8 cellular contexts compared by ENCODE assay signal in genomic region chr20:3472105-3472504, GRCh38. TPM values are rescaled to one million over a fixed set of nuclear protein-coding genes. Genes with fewer than 3 reads are reported as not detected.
DNase-seq lines count a peak whose midpoint lies in the region; ATAC-seq, FAIRE-seq and TF ChIP-seq lines count a peak whose summit lies in the region.

No MANE protein-coding gene starts in this region.

- H3K4me1 ChIP-seq in HEK293 (ENCODE audit: control insufficient read depth, insufficient read depth, low read length) (peaks cover 6% of the 10 kb centered on the region; the same call in 1 of the 2 replicates), right cardiac atrium (ENCODE audit: control insufficient read depth, insufficient read depth, low read length) (peaks cover 11% of the 10 kb centered on the region), small intestine (ENCODE audit: control insufficient read depth in 2 of 2, insufficient read depth in 1 of 2, low read depth in 1 of 2, low read length in 1 of 2) (peaks cover 2 to 17% of the 10 kb centered on the region in 2 donors)

- intact Hi-C loops in right cardiac atrium (cut with DNase I) = no loop called here

- WGBS in right cardiac atrium = 57% methylated on average over 3 of the region's 3 CpGs
- WGBS in small intestine, 3 donors = 17 to 58% (median 24%) methylated on average over 3 of the region's 3 CpGs

- no peak for ATAC-seq in right cardiac atrium
- no peak for ATAC-seq in HG03521 (IDR thresholded peaks at IDR 0.05; ENCODE audit: unreplicated experiment)

- DNase-seq in right cardiac atrium (no peak), small intestine (peak; percentile 93), NCI-H2107 (lab: John Stamatoyannopoulos, UW) (no peak), NCI-H2227 (lab: John Stamatoyannopoulos, UW; ENCODE audit: unreplicated experiment) (no peak), NCI-H187 treated with DMSO at 0.1 percent for 48 hours (lab: John Stamatoyannopoulos, UW) (no peak)

- H3K36me3 ChIP-seq in HEK293 (ENCODE audit: control insufficient read depth in 2 of 2, insufficient read depth in 1 of 2, low read length in 2 of 2) = no peaks in the 10 kb centered on the region
- H3K36me3 ChIP-seq in small intestine (ENCODE audit: control insufficient read depth in 2 of 2, insufficient read depth in 2 of 2, low read length in 2 of 2) = no peaks in the 10 kb centered on the region

- H3K27ac ChIP-seq in HEK293 (ENCODE audit: extremely low read depth, low read depth, low read length) (no peak overlapping the region; the same call in 1 of the 2 replicates), right cardiac atrium (ENCODE audit: low read length) (no peak overlapping the region), small intestine (ENCODE audit: low read depth in 1 of 2, low read length in 1 of 2) (peak overlapping the region in 1 of 2 donors; percentile 75)

- H3K9me3 ChIP-seq in HEK293 (ENCODE audit: control insufficient read depth, insufficient read depth, low read depth, low read length) (no peaks in the 10 kb centered on the region), right cardiac atrium (ENCODE audit: control insufficient read depth, low read length) (no peaks in the 10 kb centered on the region), small intestine (ENCODE audit: control insufficient read depth, low read depth) (no peaks in the 10 kb centered on the region)

- no peaks in the 10 kb centered on the region for H3K27me3 ChIP-seq in right cardiac atrium (ENCODE audit: control insufficient read depth, insufficient read depth)
- no peaks in the 10 kb centered on the region for H3K27me3 ChIP-seq in small intestine (ENCODE audit: control insufficient read depth in 2 of 2, insufficient read depth in 2 of 2, low read length in 2 of 2)

- TF ChIP-seq CTCF in HEK293 (tag by site-specific recombination; IDR thresholded peaks at IDR 0.05) (no peak), WI38 (IDR thresholded peaks at IDR 0.05; ENCODE audit: low read depth, low read length) (no peak)

- no peak for FAIRE-seq in small intestine (lab: Jason Lieb, UNC)

- POLR2A ChIA-PET in HEK293 (lab: Yijun Ruan, JAX) = no interaction called here

- peak overlapping the region; percentile 81 for H3K4me3 ChIP-seq in HEK293 (ENCODE audit: low read depth, low read length)
- H3K4me3 ChIP-seq in WI38 (ENCODE audit: low read depth, low read length) = peak overlapping the region; percentile 92
- H3K4me3 ChIP-seq in right cardiac atrium (ENCODE audit: low read length) = peak overlapping the region; percentile 50
- H3K4me3 ChIP-seq in small intestine (ENCODE audit: low read depth in 1 of 2, low read length in 2 of 2) = peak overlapping the region in 1 of 2 donors; percentile 98

- CTCF ChIA-PET in HEK293 (lab: Yijun Ruan, JAX) = interaction anchor here (1.0 kb wide), 2 partner anchors 22 to 64 kb away, joined by 3 read pairs; no protein-coding TSS in a partner anchor

TF ChIP-seq in HEK293, 187 proteins besides CTCF, POLR2A, EP300 and RAD21:
- no peak for TF ChIP-seq ZSCAN23 (tag by site-specific recombination; IDR thresholded peaks at IDR 0.05)
- no peak for TF ChIP-seq ZNF529 (tag by site-specific recombination; IDR thresholded peaks at IDR 0.05; ENCODE audit: insufficient replicate concordance)
- TF ChIP-seq ZNF785 (tag by site-specific recombination; IDR thresholded peaks at IDR 0.05) = no peak
- no peak for TF ChIP-seq ZFP37 (tag by site-specific recombination; IDR thresholded peaks at IDR 0.05)
- TF ChIP-seq ZNF138 (tag by site-specific recombination; IDR thresholded peaks at IDR 0.05; ENCODE audit: borderline replicate concordance) = no peak
- TF ChIP-seq ZNF704 (tag by site-specific recombination; IDR thresholded peaks at IDR 0.05) = no peak
- no peak for TF ChIP-seq BCL11B (tag by site-specific recombination; IDR thresholded peaks at IDR 0.05; ENCODE audit: low read depth)
- no peak for TF ChIP-seq ZNF558 (tag by site-specific recombination; IDR thresholded peaks at IDR 0.05)
- no peak for TF ChIP-seq ZNF248 (tag by site-specific recombination; IDR thresholded peaks at IDR 0.05)
- no peak for TF ChIP-seq ZXDB (tag by site-specific recombination; IDR thresholded peaks at IDR 0.05)
- TF ChIP-seq ZNF629 (tag by site-specific recombination; IDR thresholded peaks at IDR 0.05) = no peak
- TF ChIP-seq SP7 (tag by site-specific recombination; IDR thresholded peaks at IDR 0.05) = no peak
- no peak for TF ChIP-seq ZNF184 (tag by site-specific recombination; IDR thresholded peaks at IDR 0.05)

RNA-seq across cellular contexts. Expression of gene ATRN, which starts 1.3 kb away (rescaled TPM):
- 10 to 100 TPM; 30.2 to 33.1 (median 32.4) TPM for total RNA-seq in right cardiac atrium
- polyA plus RNA-seq in right cardiac atrium (9.5 TPM), small intestine (10 to 100 TPM; 11.4 to 24.8 (median 13.8) TPM)
